Comparison of ENCODE assay signal across 14 cellular contexts in genomic region chr10:77333610-77334340, GRCh38.
DNase-seq lines count a peak whose midpoint lies in the region; ATAC-seq and TF ChIP-seq lines count a peak whose summit lies in the region.
"Had no signal": no experiment of that assay in that cellular context is flagged by ENCODE, and none has a peak within 500 bp of the region (broad histone marks: within the 10 kb centered on the region; RNA-seq: fewer than 3 reads in every experiment).

No MANE protein-coding gene starts in this region.

- peak; percentile 68 to 92 for ATAC-seq in gastrocnemius medialis
- no peak for ATAC-seq in GM21528 (IDR thresholded peaks at IDR 0.05; ENCODE audit: low FRiP score, unreplicated experiment)
- ATAC-seq in natural killer cell = no peak
- ATAC-seq: activated CD4-positive, CD25-positive, alpha-beta regulatory T cell treated with anti-CD3 and anti-CD28 coated beads, Interleukin-2, amount 50 U/mL, for 24 hours; activated T-cell treated with anti-CD3 and anti-CD28 coated beads, Interleukin-2, amount 50 U/mL, for 4 hours; HCT116; left ventricle myocardium superior had no signal

- H3K4me3 ChIP-seq in endocrine pancreas (ENCODE audit: control insufficient read depth, insufficient read depth, low read length) = peak overlapping the region; percentile 19
- H3K4me3 ChIP-seq in gastrocnemius medialis = no peak overlapping the region

- TF ChIP-seq POLR2A in gastrocnemius medialis (IDR thresholded peaks at IDR 0.05) = no peak

- H3K36me3 ChIP-seq in endocrine pancreas (ENCODE audit: control insufficient read depth, insufficient read depth, low read length) = no peaks in the 10 kb centered on the region
- no peaks in the 10 kb centered on the region for H3K36me3 ChIP-seq in gastrocnemius medialis

- TF ChIP-seq CTCF in gastrocnemius medialis (IDR thresholded peaks at IDR 0.05 in 4 of 5, conservative IDR thresholded peaks at IDR 0.05 in 1 of 5) = no peak
- TF ChIP-seq CTCF in natural killer cell (IDR thresholded peaks at IDR 0.05) = no peak

- H3K4me1 ChIP-seq in endocrine pancreas (ENCODE audit: control insufficient read depth, insufficient read depth, low read length) (peaks cover 32% of the 10 kb centered on the region), gastrocnemius medialis (peaks cover 29 to 32% of the 10 kb centered on the region in 2 donors)

- peaks cover 4 to 6% of the 10 kb centered on the region in 2 donors for H3K27me3 Mint-ChIP-seq in natural killer cell (ENCODE audit: low read depth in 2 of 2)

- no peaks in the 10 kb centered on the region for H3K36me3 Mint-ChIP-seq in natural killer cell
- H3K36me3 Mint-ChIP-seq: IgD-negative memory B cell had no signal

- H3K9ac ChIP-seq in endocrine pancreas (ENCODE audit: control insufficient read depth, insufficient read depth, low read length) = no peak overlapping the region

- no peaks in the 10 kb centered on the region for H3K9me3 Mint-ChIP-seq in natural killer cell
- H3K9me3 Mint-ChIP-seq: activated T-cell treated with anti-CD3 and anti-CD28 coated beads, Interleukin-2, amount 50 U/mL, for 4 hours; IgD-negative memory B cell had no signal

- H3K4me1 Mint-ChIP-seq in natural killer cell = no peaks in the 10 kb centered on the region
- H3K4me1 Mint-ChIP-seq: IgD-negative memory B cell had no signal

- H3K27me3 ChIP-seq in endocrine pancreas (ENCODE audit: control insufficient read depth, insufficient read depth, low read length) (no peaks in the 10 kb centered on the region), gastrocnemius medialis (no peaks in the 10 kb centered on the region)

- H3K4me3 Mint-ChIP-seq in natural killer cell = no peak overlapping the region
- H3K4me3 Mint-ChIP-seq: activated T-cell treated with anti-CD3 and anti-CD28 coated beads, Interleukin-2, amount 50 U/mL, for 4 hours; IgD-negative memory B cell had no signal

- in situ Hi-C loops in gastrocnemius medialis (cut with MboI; ENCODE audit: low sequenced_read_pairs in 4 of 4) = no loop called here

- DNase-seq in NCI-H510A treated with DMSO at 0.1 percent for 48 hours (lab: John Stamatoyannopoulos, UW) = peak; percentile 91
- DNase-seq in NCI-H510A (lab: John Stamatoyannopoulos, UW) = no peak
- peak; percentile 86 for DNase-seq in NCI-H2227 (lab: John Stamatoyannopoulos, UW; ENCODE audit: unreplicated experiment)
- DNase-seq in gastrocnemius medialis = peak in 1 of 2 donors; percentile 56
- no peak for DNase-seq in natural killer cell
- DNase-seq in stimulated activated CD8-positive, alpha-beta memory T cell treated with anti-CD3 and anti-CD28 coated beads, Interleukin-4, amount 100 ng/mL, for 48 hours = no peak
- DNase-seq: activated T-cell treated with anti-CD3 and anti-CD28 coated beads, Interleukin-2, amount 50 U/mL, for 4 hours; effector CD4-positive, alpha-beta T cell; left ventricle myocardium superior had no signal

- H3K27ac Mint-ChIP-seq in natural killer cell = no peak overlapping the region
- H3K27ac Mint-ChIP-seq: IgD-negative memory B cell had no signal

- H3K9me3 ChIP-seq in endocrine pancreas (ENCODE audit: control insufficient read depth, low read length) (no peaks in the 10 kb centered on the region), gastrocnemius medialis (no peaks in the 10 kb centered on the region)

- intact Hi-C loops in gastrocnemius medialis (cut with DNase I; ENCODE audit: low total_unique reads) (no loop called here), natural killer cell (cut with micrococcal nuclease) (no loop called here)

- H3K27ac ChIP-seq in gastrocnemius medialis = no peak overlapping the region

Comparison
In these comparisons a context has a peak if more than half of its experiments do, and no peak if none do; other contexts are left out.
1. DNase-seq: peak in NCI-H510A treated with DMSO at 0.1 percent for 48 hours (single experiment) and NCI-H2227 (single experiment); none in NCI-H510A (single experiment), natural killer cell (single experiment) and stimulated activated CD8-positive, alpha-beta memory T cell treated with anti-CD3 and anti-CD28 coated beads, Interleukin-4, amount 100 ng/mL, for 48 hours (single experiment).
2. ATAC-seq: peak in gastrocnemius medialis (2 of 2); none in GM21528 (single experiment) and natural killer cell (0 of 3).